13 cellular contexts compared by ENCODE assay signal in the genomic region with DNA sequence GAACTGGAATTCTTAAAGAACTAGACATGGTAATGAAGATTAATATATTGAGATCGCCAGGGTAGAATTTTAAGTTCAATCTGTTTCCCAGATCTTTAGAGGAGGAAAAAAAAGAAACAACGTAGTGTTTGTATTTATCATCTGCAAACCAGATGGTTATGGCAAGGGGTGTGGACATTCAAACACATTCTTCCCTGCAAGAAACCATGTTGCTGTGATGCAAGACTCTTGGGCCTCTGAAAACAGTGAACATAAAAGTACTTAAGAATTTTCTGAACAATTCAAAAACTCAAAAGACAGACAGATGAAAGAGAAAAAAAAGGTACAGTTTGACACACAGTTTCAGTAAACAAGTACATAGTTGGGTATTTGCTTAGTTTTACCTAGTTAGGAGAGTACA. TPM values are rescaled to one million over a fixed set of nuclear protein-coding genes. Genes with fewer than 3 reads are reported as not detected.
A peak's percentile ranks its signal among the peaks of the same experiment; 100 is the strongest.
DNase-seq lines count a peak whose midpoint lies in the region; ATAC-seq and TF ChIP-seq lines count a peak whose summit lies in the region.
"Had no signal": no experiment of that assay in that cellular context is flagged by ENCODE, and none has a peak within 500 bp of the region (broad histone marks: within the 10 kb centered on the region; RNA-seq: fewer than 3 reads in every experiment).

No MANE protein-coding gene starts in this region.

- H3K4me3 ChIP-seq in foreskin fibroblast (ENCODE audit: low read depth in 1 of 2, low read length in 2 of 2) (peak overlapping the region in 1 of 2 donors; percentile 13), uterus (no peak overlapping the region)
- H3K4me3 ChIP-seq: upper lobe of right lung had no signal

- H3K27ac ChIP-seq in uterus, result peak overlapping the region; percentile 2 to 9
- H3K27ac ChIP-seq: upper lobe of right lung had no signal

- no peak for TF ChIP-seq POLR2A in uterus (IDR thresholded peaks at IDR 0.05)

- ATAC-seq in Right ventricle myocardium inferior, result peak; percentile 57

- DNase-seq in Right ventricle myocardium inferior (ENCODE audit: missing footprints) (no peak), cardiac septum (ENCODE audit: low spot score) (no peak), amniotic epithelial cell (ENCODE audit: low read depth) (peak; percentile 93), foreskin fibroblast (peak; percentile 81 to 92), uterus (no peak), GM10266 (ENCODE audit: extremely low spot score) (no peak), mucosa of gallbladder (ENCODE audit: low spot score) (no peak), NCI-H1048 (lab: John Stamatoyannopoulos, UW) (no peak)
- DNase-seq: ACHN; activated effector memory CD4-positive, alpha-beta T cell treated with anti-CD3 and anti-CD28 coated beads, Interleukin-2, amount 50 U/mL, for 16 hours; GOT3; NCI-H226; upper lobe of right lung had no signal

- no peaks in the 10 kb centered on the region for H3K9me3 ChIP-seq in uterus
- H3K9me3 ChIP-seq: upper lobe of right lung had no signal

- intact Hi-C loops in Right ventricle myocardium inferior (cut with DNase I) (no loop called here), cardiac septum (cut with DNase I) (no loop called here), uterus (cut with DNase I; ENCODE audit: low total_unique reads) (no loop called here)

- H3K36me3 ChIP-seq in uterus, result no peaks in the 10 kb centered on the region
- H3K36me3 ChIP-seq: upper lobe of right lung had no signal

- H3K27me3 ChIP-seq in uterus, result no peaks in the 10 kb centered on the region
- H3K27me3 ChIP-seq: upper lobe of right lung had no signal

- no peaks in the 10 kb centered on the region for H3K4me1 ChIP-seq in uterus
- H3K4me1 ChIP-seq: upper lobe of right lung had no signal

- TF ChIP-seq CTCF in foreskin fibroblast (IDR thresholded peaks at IDR 0.05; ENCODE audit: low read depth, low read length), result no peak
- TF ChIP-seq CTCF in uterus (IDR thresholded peaks at IDR 0.05), result no peak
- TF ChIP-seq CTCF in GM10266 (IDR thresholded peaks at IDR 0.05; ENCODE audit: control insufficient read depth, insufficient read depth, low read depth, missing control alignments), result no peak

RNA-seq across cellular contexts. Expression of gene COL5A2, which starts 35.6 kb away (rescaled TPM):
- 10.5 TPM for total RNA-seq in Right ventricle myocardium inferior
- 16.0 TPM for total RNA-seq in cardiac septum
- total RNA-seq in uterus, result 100 to 1,000 TPM in 1 of 4 donors, 10 to 100 TPM in 3; 15.0 to 908 (median 33.3) TPM
- 30.8 TPM for total RNA-seq in mucosa of gallbladder

Comparison
In these comparisons a context has a peak if more than half of its experiments do, and no peak if none do; other contexts are left out.
1. DNase-seq: peak in amniotic epithelial cell (single experiment) and foreskin fibroblast (2 of 2); none in Right ventricle myocardium inferior (single experiment), cardiac septum (single experiment), uterus (0 of 2), GM10266 (single experiment), mucosa of gallbladder (single experiment) and NCI-H1048 (single experiment).